In genomic region chr17:58344047-58344790, GRCh38 we compare ENCODE assay signal across 9 cellular contexts. TPM values are rescaled to one million over a fixed set of nuclear protein-coding genes. Genes with fewer than 3 reads are reported as not detected.
DNase-seq lines count a peak whose midpoint lies in the region; ATAC-seq and TF ChIP-seq lines count a peak whose summit lies in the region.
"Had no signal": no experiment of that assay in that cellular context is flagged by ENCODE, and none has a peak within 500 bp of the region (broad histone marks: within the 10 kb centered on the region; RNA-seq: fewer than 3 reads in every experiment).

No MANE protein-coding gene starts in this region.

- H3K27ac ChIP-seq in OCI-LY7 (ENCODE audit: low read depth, low read length, poor library complexity, severe bottlenecking) = peak overlapping the region; percentile 99
- H3K27ac ChIP-seq: SJSA1 had no signal

- H2AFZ ChIP-seq in OCI-LY7 (ENCODE audit: low read length) = no peak overlapping the region

- H3K4me3 ChIP-seq in OCI-LY7 (ENCODE audit: low read depth, low read length, poor library complexity, severe bottlenecking) = peak overlapping the region; percentile 63
- H3K4me3 ChIP-seq: SJSA1 had no signal

- intact Hi-C loops in OCI-LY7 (cut with micrococcal nuclease; ENCODE audit: unreplicated experiment) (loop anchor here (1.0 to 5.0 kb wide), 5 partner anchors 11 to 173 kb away; partner anchors contain the start of gene TSPOAP1), natural killer cell (cut with micrococcal nuclease) (loop anchor here (1.0 kb wide), 3 partner anchors 8 to 27 kb away; partner anchors contain the start of gene SUPT4H1)

- peak overlapping the region; percentile 87 to 93 for H3K27ac Mint-ChIP-seq in natural killer cell

- peaks cover 3% of the 10 kb centered on the region; the same call in 1 of the 2 replicates for H4K20me1 ChIP-seq in OCI-LY7 (ENCODE audit: insufficient read depth, low read length)

- H3K4me1 ChIP-seq in OCI-LY7 (ENCODE audit: insufficient read depth, low read length, poor library complexity, severe bottlenecking) = peaks cover 80% of the 10 kb centered on the region

- H3K9me3 Mint-ChIP-seq in natural killer cell = no peaks in the 10 kb centered on the region

- no peaks in the 10 kb centered on the region for H3K9me2 ChIP-seq in OCI-LY7 (ENCODE audit: insufficient read depth, low read length)

- TF ChIP-seq CTCF in OCI-LY7 (conservative IDR thresholded peaks at IDR 0.05; ENCODE audit: low read length) (no peak), natural killer cell (IDR thresholded peaks at IDR 0.05) (no peak)

- peak overlapping the region; percentile 100 for H3K4me2 ChIP-seq in OCI-LY7 (ENCODE audit: low read length)

- H3K4me1 Mint-ChIP-seq in natural killer cell = peaks cover 79 to 88% of the 10 kb centered on the region in 2 donors

- peak overlapping the region; percentile 90 for H3K4me3 Mint-ChIP-seq in natural killer cell

- H3K79me2 ChIP-seq in OCI-LY7 (ENCODE audit: insufficient read depth, low read depth, low read length) = peaks cover 80% of the 10 kb centered on the region

- POLR2A ChIA-PET in OCI-LY7 (lab: Charles Lee) = interaction anchor here (0.6 to 9.1 kb wide), 17 partner anchors 8 to 337 kb away, joined by 3 to 179 read pairs (median 6); partner anchors contain the start of genes RNF43, SRSF1 and SUPT4H1

- peaks cover 15% of the 10 kb centered on the region for H3K36me3 Mint-ChIP-seq in natural killer cell

- CTCF ChIA-PET in OCI-LY7 (lab: Charles Lee; ENCODE audit: unreplicated experiment) = interaction anchor here (0.8 to 2.4 kb wide), 9 partner anchors 9 to 29 kb away, joined by 3 to 15 read pairs (median 6); no protein-coding TSS in a partner anchor

- no peaks in the 10 kb centered on the region for H3K27me3 Mint-ChIP-seq in natural killer cell (ENCODE audit: low read depth in 2 of 2)

- peak; percentile 81 for TF ChIP-seq POLR2A in GM18505 (IDR thresholded peaks at IDR 0.05; ENCODE audit: borderline replicate concordance, extremely low read depth, insufficient read depth, insufficient read length)

- DNase-seq in OCI-LY7 (ENCODE audit: low spot score) = peak; percentile 95
- peak; percentile 73 for DNase-seq in activated effector memory CD4-positive, alpha-beta T cell treated with Interleukin-2 at 50 U/mL for 16 hours
- DNase-seq in natural killer cell = peak; percentile 83
- DNase-seq in NCI-H1436 treated with DMSO at 0.1 percent for 48 hours (lab: John Stamatoyannopoulos, UW) = no peak
- no peak for DNase-seq in NCI-H146 treated with DMSO at 0.1 percent for 48 hours (lab: John Stamatoyannopoulos, UW; ENCODE audit: unreplicated experiment)
- DNase-seq in cerebellum (ENCODE audit: low spot score) = no peak

- no peaks in the 10 kb centered on the region for H3K9me3 ChIP-seq in OCI-LY7 (ENCODE audit: low read length)
- H3K9me3 ChIP-seq: SJSA1 had no signal

- H3K36me3 ChIP-seq in OCI-LY7 (ENCODE audit: insufficient read depth, low read length) = peaks cover 79% of the 10 kb centered on the region

- ATAC-seq in GM18505 (IDR thresholded peaks at IDR 0.05; ENCODE audit: unreplicated experiment) (peak; percentile 81), HG02840 (IDR thresholded peaks at IDR 0.05; ENCODE audit: low FRiP score, unreplicated experiment) (peak; percentile 86), natural killer cell (peak; percentile 75 to 93 (median 87))

- no TSS peak for BruUV-seq in OCI-LY7 (replicated peaks; lab: Mats Ljungman, UMichigan)

RNA-seq across cellular contexts. Expression of gene SUPT4H1, which starts 7.8 kb away (rescaled TPM):
- total RNA-seq in OCI-LY7 (2014; rRNA removed; shearing (Covaris generic)) = 41.1 and 56.5 TPM in 2 replicates
- total RNA-seq in OCI-LY7 (2022) = 65.5 and 78.4 TPM in 2 replicates
- total RNA-seq in natural killer cell = 10 to 100 TPM; 55.9 to 68.3 (median 68.1) TPM
- total RNA-seq in cerebellum = 26.7 TPM

RNA-seq across cellular contexts. Expression of gene TSPOAP1, which starts 15.6 kb away (rescaled TPM):
- 24.0 TPM in 2 replicates for total RNA-seq in OCI-LY7 (2014; rRNA removed; shearing (Covaris generic))
- total RNA-seq in OCI-LY7 (2022) (50.6 and 54.4 TPM in 2 replicates), natural killer cell (100 to 1,000 TPM; 176 to 282 (median 246) TPM), cerebellum (54.2 TPM)

Comparison
In these comparisons a context has a peak if more than half of its experiments do, and no peak if none do; other contexts are left out.
1. DNase-seq: peak in OCI-LY7 (single experiment), activated effector memory CD4-positive, alpha-beta T cell treated with Interleukin-2 at 50 U/mL for 16 hours (single experiment) and natural killer cell (single experiment); none in NCI-H1436 treated with DMSO at 0.1 percent for 48 hours (single experiment), NCI-H146 treated with DMSO at 0.1 percent for 48 hours (single experiment) and cerebellum (single experiment).
2. Peak in every context shown above with its lines, with median percentiles within 50 percentile points of each other: ATAC-seq.